9 cellular contexts compared by ENCODE assay signal in the genomic region with DNA sequence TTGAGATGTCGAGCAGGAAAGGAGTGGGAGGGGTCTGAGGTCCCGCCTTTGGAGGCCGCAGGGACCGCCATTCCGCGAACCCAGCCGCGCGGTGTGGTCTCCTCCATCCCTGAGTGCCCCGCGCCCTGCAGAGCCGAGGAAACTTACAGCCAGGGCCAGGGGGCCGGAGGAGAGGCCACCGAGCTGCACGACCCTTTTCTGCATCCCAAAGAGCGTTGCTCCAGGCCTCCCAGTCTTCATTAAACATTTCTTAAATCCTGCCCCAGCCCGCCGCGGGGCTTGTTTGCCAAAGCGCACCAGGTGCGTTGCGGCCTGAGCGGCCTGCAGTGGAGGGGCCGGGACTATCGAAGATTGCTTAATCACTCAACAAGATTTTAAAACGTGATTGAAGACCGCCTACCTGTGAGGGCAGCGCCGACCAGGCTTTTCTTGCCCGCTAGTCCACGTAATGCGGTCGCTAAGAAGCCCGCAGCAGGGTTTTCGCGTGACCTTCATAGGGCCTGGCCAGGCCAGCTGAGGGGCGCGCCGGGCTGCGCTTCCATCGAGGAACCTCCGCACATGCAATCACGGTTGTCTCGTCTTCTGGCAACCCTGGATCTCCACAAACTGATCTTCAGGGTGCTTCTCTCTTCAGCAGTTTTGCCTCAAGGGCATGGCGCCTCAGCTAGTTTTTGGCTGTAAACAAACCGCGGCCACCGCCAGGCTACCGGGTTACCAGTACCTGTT. TPM values are rescaled to one million over a fixed set of nuclear protein-coding genes. Genes with fewer than 3 reads are reported as not detected.
DNase-seq lines count a peak whose midpoint lies in the region; ATAC-seq and TF ChIP-seq lines count a peak whose summit lies in the region.
"Had no signal": no experiment of that assay in that cellular context is flagged by ENCODE, and none has a peak within 500 bp of the region (broad histone marks: within the 10 kb centered on the region; RNA-seq: fewer than 3 reads in every experiment).

No MANE protein-coding gene starts in this region.

- POLR2A ChIA-PET in WTC11 (lab: Charles Lee): interaction anchor here (0.5 to 1.8 kb wide), 4 partner anchors 10 to 23 kb away, joined by 3 to 10 read pairs (median 6); no protein-coding TSS in a partner anchor

- H3K27ac Mint-ChIP-seq in WTC11: peak overlapping the region; percentile 95

- H3K9me3 Mint-ChIP-seq in WTC11: no peaks in the 10 kb centered on the region

- peak overlapping the region; percentile 76 for H3K4me3 Mint-ChIP-seq in WTC11

- H3K4me1 Mint-ChIP-seq in WTC11: peaks cover 24% of the 10 kb centered on the region

- peak overlapping the region; percentile 75 for H3K4me3 ChIP-seq in iPS-15b (ENCODE audit: low read depth, low read length)
- H3K4me3 ChIP-seq in retinal pigment epithelial cell (ENCODE audit: low read length): peak overlapping the region; percentile 64

- H3K9ac ChIP-seq in iPS-15b (ENCODE audit: low read depth, low read length): peak overlapping the region; percentile 92

- H3K27me3 ChIP-seq in iPS-15b (ENCODE audit: control insufficient read depth, insufficient read depth, low read length): no peaks in the 10 kb centered on the region

- H3K36me3 ChIP-seq in iPS-15b (ENCODE audit: control insufficient read depth, insufficient read depth, low read length): no peaks in the 10 kb centered on the region

- peaks cover 4% of the 10 kb centered on the region for H3K4me1 ChIP-seq in iPS-15b (ENCODE audit: control insufficient read depth, insufficient read depth, low read length)

- peaks cover 4% of the 10 kb centered on the region; the same call in 1 of the 2 replicates for H3K36me3 Mint-ChIP-seq in WTC11

- ATAC-seq in WTC11 (peak; percentile 28), GM21529 (IDR thresholded peaks at IDR 0.05; ENCODE audit: unreplicated experiment) (no peak), GM21528 (IDR thresholded peaks at IDR 0.05; ENCODE audit: low FRiP score, unreplicated experiment) (no peak), GM18870 (IDR thresholded peaks at IDR 0.05; ENCODE audit: unreplicated experiment) (no peak)

- TF ChIP-seq CTCF in WTC11 (IDR thresholded peaks at IDR 0.05) (no peak), retinal pigment epithelial cell (conservative IDR thresholded peaks at IDR 0.05; ENCODE audit: low read depth, low read length) (no peak), GM10266 (IDR thresholded peaks at IDR 0.05; ENCODE audit: control insufficient read depth, insufficient read depth, low read depth, missing control alignments) (no peak)

- H3K27me3 Mint-ChIP-seq in WTC11 (ENCODE audit: low read depth): no peaks in the 10 kb centered on the region

- peak; percentile 35 for DNase-seq in DMS53 treated with DMSO at 0.1 percent for 48 hours (lab: John Stamatoyannopoulos, UW; ENCODE audit: unreplicated experiment)
- DNase-seq in WTC11 (ENCODE audit: low spot score): peak; percentile 66
- no peak for DNase-seq in retinal pigment epithelial cell (ENCODE audit: low read depth)
- DNase-seq in GM10266 (ENCODE audit: extremely low spot score): no peak
- DNase-seq: effector memory CD4-positive, alpha-beta T cell had no signal

- H3K9me3 ChIP-seq in iPS-15b (ENCODE audit: control insufficient read depth, insufficient read depth, low read length): no peaks in the 10 kb centered on the region

- CTCF ChIA-PET in WTC11 (lab: Charles Lee): interaction anchor here (1.0 to 1.5 kb wide), 3 partner anchors 15 to 170 kb away, joined by 3 to 5 read pairs (median 3); no protein-coding TSS in a partner anchor

TF ChIP-seq in WTC11, 78 proteins besides CTCF, POLR2A, EP300 and RAD21:
- 0 out of 2 replicates have a peak, but pooled peaks have one; percentile 19 for TF ChIP-seq MYBL2 (CRISPR knock-in tag; IDR thresholded peaks at IDR 0.05)
- peak; percentile 69 for TF ChIP-seq MAX (CRISPR knock-in tag; IDR thresholded peaks at IDR 0.05)
- 0 out of 2 replicates have a peak, but pooled peaks have one; percentile 7 for TF ChIP-seq SP1 (CRISPR knock-in tag; conservative IDR thresholded peaks at IDR 0.05)
- TF ChIP-seq KAT7 (CRISPR knock-in tag; IDR thresholded peaks at IDR 0.05; ENCODE audit: borderline replicate concordance): 0 out of 2 replicates have a peak, but pooled peaks have one; percentile 26
- TF ChIP-seq ZNF396 (CRISPR knock-in tag; IDR thresholded peaks at IDR 0.05; ENCODE audit: borderline replicate concordance): no peak
TF ChIP-seq in WTC11: peak in this region for 4.

RNA-seq across cellular contexts. Expression of gene CTBP2, which starts 2.0 kb away (rescaled TPM):
- total RNA-seq in WTC11 (2021): 175 to 191 TPM (median 181 TPM) in 3 replicates

Comparison
In these comparisons a context has a peak if more than half of its experiments do, and no peak if none do; other contexts are left out.
1. DNase-seq: peak in DMS53 treated with DMSO at 0.1 percent for 48 hours (single experiment) and WTC11 (single experiment); none in retinal pigment epithelial cell (single experiment) and GM10266 (single experiment).